Comparison of ENCODE assay signal across 8 cellular contexts in the genomic region with DNA sequence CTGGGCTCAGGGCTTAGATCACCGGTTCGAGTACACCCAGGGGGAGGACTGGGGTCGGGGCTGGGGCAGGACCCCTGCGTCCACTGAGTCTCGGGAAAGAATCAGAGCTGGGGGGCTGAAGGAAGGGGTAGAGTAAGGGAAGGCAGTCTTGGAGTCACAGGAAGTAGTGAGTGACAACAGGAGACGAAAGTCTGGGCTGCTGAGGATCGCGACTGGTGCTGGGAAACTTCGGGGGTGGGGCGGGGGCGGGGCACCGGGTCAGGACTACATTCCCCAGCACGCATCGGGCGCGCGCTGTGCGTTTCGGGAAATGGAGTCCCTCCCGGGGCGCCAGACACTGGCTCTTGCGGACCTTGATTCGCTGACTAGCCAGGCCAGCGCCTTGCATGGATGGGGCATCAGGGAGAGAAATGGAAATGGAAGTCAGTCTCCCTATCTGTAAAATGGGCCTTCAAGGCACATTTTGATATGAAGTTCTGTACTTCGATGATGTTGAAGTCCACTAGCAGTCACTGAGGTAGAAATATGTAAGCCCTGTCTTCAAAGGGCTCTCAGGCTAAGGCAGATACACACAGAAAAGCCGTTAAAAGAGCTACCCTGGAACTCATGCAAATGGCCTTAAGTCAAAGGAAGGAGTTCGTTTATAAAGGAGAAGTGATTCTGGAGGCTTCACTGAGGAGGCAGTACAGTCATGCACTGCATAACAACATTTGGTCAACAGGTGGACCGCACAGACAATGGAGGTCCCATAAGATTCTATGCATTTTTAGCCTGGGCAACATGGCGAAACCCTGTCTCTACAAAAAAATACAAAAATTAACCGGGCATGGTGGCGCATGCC. TPM values are rescaled to one million over a fixed set of nuclear protein-coding genes. Genes with fewer than 3 reads are reported as not detected.
DNase-seq lines count a peak whose midpoint lies in the region; ATAC-seq and TF ChIP-seq lines count a peak whose summit lies in the region.

No MANE protein-coding gene starts in this region.

- CTCF ChIA-PET in CD4-positive, alpha-beta T cell (lab: Charles Lee) = interaction anchor here (0.7 to 2.4 kb wide), 6 partner anchors 45 to 418 kb away, joined by 3 to 14 read pairs (median 4); no protein-coding TSS in a partner anchor
- CTCF ChIA-PET in HCT116 (lab: Charles Lee) = interaction anchor here (1.0 to 1.5 kb wide), 2 partner anchors 53 to 83 kb away, joined by 3 to 5 read pairs; no protein-coding TSS in a partner anchor
- CTCF ChIA-PET in activated CD8-positive, alpha-beta T cell treated with anti-CD3 and anti-CD28 coated beads for 36 hours (lab: Charles Lee) = interaction anchor here (0.7 to 2.3 kb wide), 2 partner anchors 52 to 53 kb away, joined by 3 to 9 read pairs; no protein-coding TSS in a partner anchor

- peak overlapping the region; percentile 77 for H3K9ac ChIP-seq in HCT116 (ENCODE audit: low read length)
- peak overlapping the region; percentile 71 to 77 for H3K9ac ChIP-seq in duodenal mucosa (ENCODE audit: low read depth in 1 of 2, low read length in 2 of 2)

- ATAC-seq in CD4-positive, alpha-beta T cell (ENCODE audit: poor library complexity) = peak; percentile 68
- peak; percentile 59 for ATAC-seq in HCT116
- ATAC-seq in activated CD8-positive, alpha-beta T cell treated with anti-CD3 and anti-CD28 coated beads for 36 hours = peak; percentile 63

- peaks cover 0 to 3% of the 10 kb centered on the region in 2 experiments; a peak in 1 of 4 replicates for H3K36me3 ChIP-seq in HCT116 (ENCODE audit: control insufficient read depth in 1 of 2, insufficient read depth in 2 of 2, low read length in 2 of 2)
- H3K36me3 ChIP-seq in duodenal mucosa (ENCODE audit: control insufficient read depth in 1 of 2, insufficient read depth in 2 of 2, low read length in 2 of 2) = peaks cover 0 to 2% of the 10 kb centered on the region in 2 donors

- peak overlapping the region; percentile 61 for H3K27ac ChIP-seq in CD4-positive, alpha-beta T cell (ENCODE audit: low read depth, low read length)
- H3K27ac ChIP-seq in HCT116 (ENCODE audit: low read depth, low read length) (peak overlapping the region; percentile 98), duodenal mucosa (ENCODE audit: low read depth, low read length) (peak overlapping the region; percentile 92)

- peak overlapping the region; percentile 68 for H2AFZ ChIP-seq in HCT116 (ENCODE audit: low read depth, low read length, poor library complexity, severe bottlenecking)

- no peaks in the 10 kb centered on the region for H3K27me3 Mint-ChIP-seq in CD4-positive, alpha-beta T cell
- H3K27me3 Mint-ChIP-seq in activated CD8-positive, alpha-beta T cell treated with anti-CD3 and anti-CD28 coated beads for 36 hours = no peaks in the 10 kb centered on the region

- H3K4me3 Mint-ChIP-seq in CD4-positive, alpha-beta T cell = peak overlapping the region; percentile 84
- H3K4me3 Mint-ChIP-seq in activated CD8-positive, alpha-beta T cell treated with anti-CD3 and anti-CD28 coated beads for 36 hours = peak overlapping the region; percentile 66

- H3K4me3 ChIP-seq in HCT116 (replicated peaks in 1 of 2; ENCODE audit: low read depth in 1 of 2, low read length in 2 of 2) = peak overlapping the region; percentile 60 to 79
- H3K4me3 ChIP-seq in duodenal mucosa (ENCODE audit: low read depth in 1 of 2, low read length in 2 of 2) = peak overlapping the region; percentile 60 to 70
- peak overlapping the region; percentile 36 for H3K4me3 ChIP-seq in lower leg skin (ENCODE audit: low read depth, poor library complexity, severe bottlenecking)

- no peaks in the 10 kb centered on the region for H3K27me3 ChIP-seq in CD4-positive, alpha-beta T cell (ENCODE audit: control insufficient read depth, insufficient read depth, low read length)
- H3K27me3 ChIP-seq in HCT116 (ENCODE audit: insufficient read depth, low read length) (no peaks in the 10 kb centered on the region), duodenal mucosa (ENCODE audit: control insufficient read depth in 1 of 2, insufficient read depth in 2 of 2, low read length in 2 of 2) (no peaks in the 10 kb centered on the region)

- no peaks in the 10 kb centered on the region for H3K9me2 ChIP-seq in HCT116 (ENCODE audit: insufficient read depth)

- H3K27ac Mint-ChIP-seq in CD4-positive, alpha-beta T cell = peak overlapping the region; percentile 78
- H3K27ac Mint-ChIP-seq in activated CD8-positive, alpha-beta T cell treated with anti-CD3 and anti-CD28 coated beads for 36 hours = peak overlapping the region; percentile 90

- H3K4me1 ChIP-seq in HCT116 (ENCODE audit: control insufficient read depth in 1 of 2, insufficient read depth in 2 of 2, low read length in 2 of 2) = peaks cover 25 to 61% of the 10 kb centered on the region in 2 experiments
- peaks cover 31 to 54% of the 10 kb centered on the region in 2 donors for H3K4me1 ChIP-seq in duodenal mucosa (ENCODE audit: control insufficient read depth in 1 of 2, insufficient read depth in 2 of 2, low read length in 2 of 2)

- peak; percentile 60 to 79 (median 72) for DNase-seq in CD4-positive, alpha-beta T cell
- DNase-seq in HCT116 (ENCODE audit: low read depth, low spot score) = peak; percentile 86
- peak; percentile 86 for DNase-seq in NCI-H460 (ENCODE audit: extremely low read depth, low read depth)
- peak; percentile 88 for DNase-seq in activated CD8-positive, alpha-beta T cell treated with anti-CD3 and anti-CD28 coated beads for 36 hours
- DNase-seq in lower leg skin (ENCODE audit: low spot score in 2 of 2) = peak; percentile 86 to 97
- DNase-seq in stimulated activated CD4-positive, alpha-beta T cell treated with anti-CD3 and anti-CD28 coated beads, Interleukin-4, amount 100 ng/mL, for 24 hours = peak; percentile 84
- DNase-seq in OCI-M2 (lab: John Stamatoyannopoulos, UW; ENCODE audit: unreplicated experiment) = no peak

- RAD21 ChIA-PET in HCT116 (lab: Charles Lee; ENCODE audit: low non-redundant PET in 1 of 2, low total read pairs in 2 of 2, uncharacterized antibody in 2 of 2, unreplicated experiment in 2 of 2) = no interaction called here

- peaks cover 4% of the 10 kb centered on the region for H3K36me3 Mint-ChIP-seq in CD4-positive, alpha-beta T cell (ENCODE audit: low read depth)
- H3K36me3 Mint-ChIP-seq in activated CD8-positive, alpha-beta T cell treated with anti-CD3 and anti-CD28 coated beads for 36 hours (ENCODE audit: low read depth) = no peaks in the 10 kb centered on the region

- no peak for TF ChIP-seq RAD21 in HCT116 (IDR thresholded peaks at IDR 0.05; ENCODE audit: low read depth)

- H3K9me3 ChIP-seq in CD4-positive, alpha-beta T cell (ENCODE audit: control insufficient read depth, low read length) = no peaks in the 10 kb centered on the region
- no peaks in the 10 kb centered on the region for H3K9me3 ChIP-seq in HCT116 (ENCODE audit: control insufficient read depth in 1 of 2, insufficient read depth in 1 of 2, low read depth in 1 of 2, low read length in 2 of 2)
- H3K9me3 ChIP-seq in duodenal mucosa (ENCODE audit: control insufficient read depth in 1 of 2, low read length in 2 of 2) = no peaks in the 10 kb centered on the region

- peaks cover 52% of the 10 kb centered on the region for H3K4me1 Mint-ChIP-seq in CD4-positive, alpha-beta T cell (ENCODE audit: low read depth)
- H3K4me1 Mint-ChIP-seq in activated CD8-positive, alpha-beta T cell treated with anti-CD3 and anti-CD28 coated beads for 36 hours (ENCODE audit: low read depth) = peaks cover 41% of the 10 kb centered on the region

- no peak for TF ChIP-seq CTCF in CD4-positive, alpha-beta T cell (IDR thresholded peaks at IDR 0.05)
- no peak for TF ChIP-seq CTCF in HCT116 (IDR thresholded peaks at IDR 0.05 in 2 of 3, conservative IDR thresholded peaks at IDR 0.05 in 1 of 3; ENCODE audit: borderline replicate concordance in 1 of 3, insufficient read depth in 1 of 3, low read depth in 2 of 3, low read length in 2 of 3)
- TF ChIP-seq CTCF in activated CD8-positive, alpha-beta T cell treated with anti-CD3 and anti-CD28 coated beads for 36 hours (IDR thresholded peaks at IDR 0.05) = no peak
- TF ChIP-seq CTCF in lower leg skin (IDR thresholded peaks at IDR 0.05) = no peak

- no TSS peak for BruUV-seq in HCT116 (replicated peaks; lab: Mats Ljungman, UMichigan)

- POLR2A ChIA-PET in CD4-positive, alpha-beta T cell (lab: Charles Lee) = interaction anchor here (0.5 to 2.3 kb wide), 5 partner anchors 22 to 204 kb away, joined by 3 to 11 read pairs (median 3); a partner anchor contains a TSS
- POLR2A ChIA-PET in HCT116 (lab: Charles Lee) = interaction anchor here (1.0 to 1.7 kb wide), 3 partner anchors 8 to 92 kb away, joined by 3 to 6 read pairs (median 4); a partner anchor contains a TSS
- POLR2A ChIA-PET in activated CD8-positive, alpha-beta T cell treated with anti-CD3 and anti-CD28 coated beads for 36 hours (lab: Charles Lee) = interaction anchor here (0.6 to 8.1 kb wide), 6 partner anchors 15 to 325 kb away, joined by 3 to 64 read pairs (median 3); no protein-coding TSS in a partner anchor

- H3K9me3 Mint-ChIP-seq in CD4-positive, alpha-beta T cell = no peaks in the 10 kb centered on the region
- no peaks in the 10 kb centered on the region for H3K9me3 Mint-ChIP-seq in activated CD8-positive, alpha-beta T cell treated with anti-CD3 and anti-CD28 coated beads for 36 hours

- intact Hi-C loops in CD4-positive, alpha-beta T cell (cut with DNase I, micrococcal nuclease) = loop anchor here (1.0 to 2.0 kb wide), 2 partner anchors 25 to 26 kb away; a partner anchor contains a TSS
- intact Hi-C loops in HCT116 (cut with micrococcal nuclease) (loop anchor here (2.0 kb wide), 1 partner anchor 26 kb away; a partner anchor contains a TSS), lower leg skin (cut with DNase I; ENCODE audit: low total_unique reads) (no loop called here)
- intact Hi-C loops in activated CD8-positive, alpha-beta T cell treated with anti-CD3 and anti-CD28 coated beads for 36 hours (cut with micrococcal nuclease) = loop anchor here (10.0 kb wide), 1 partner anchor 242 kb away; a partner anchor contains a TSS

- H4K20me1 ChIP-seq in HCT116 (ENCODE audit: insufficient read depth) = no peaks in the 10 kb centered on the region

- 15 to 16% methylated on average over 31 of the region's 31 CpGs for WGBS in lower leg skin, 2 donors

- peaks cover 15% of the 10 kb centered on the region for H3K79me2 ChIP-seq in HCT116 (ENCODE audit: insufficient read depth, low read length)

- H3K4me2 ChIP-seq in HCT116 (ENCODE audit: low read length) = peak overlapping the region; percentile 100

- TF ChIP-seq POLR2A in HCT116 (IDR thresholded peaks at IDR 0.05; ENCODE audit: borderline replicate concordance, extremely low read depth, insufficient read depth, insufficient read length) = no peak
- no peak for TF ChIP-seq POLR2A in lower leg skin (IDR thresholded peaks at IDR 0.05)

RNA-seq across cellular contexts. Expression of a gene that starts 0.7 kb away (rescaled TPM):
- under 1 TPM in 1 of 2 experiments, not detected in 1; 0.20 TPM for total RNA-seq in CD4-positive, alpha-beta T cell
- total RNA-seq in HCT116 (2021; ENCODE audit: unreplicated experiment) = 1.4 TPM
- 2.2 and 3.3 TPM in 2 replicates for polyA plus RNA-seq in HCT116 (2012)
- 0.59 and 0.92 TPM in 2 replicates for total RNA-seq in NCI-H460 (2014; rRNA removed; shearing (Covaris generic))
- 0.32 and 0.65 TPM in 2 replicates for polyA plus RNA-seq in NCI-H460 (2014; cell fraction: nucleus; rRNA removed)
- total RNA-seq in activated CD8-positive, alpha-beta T cell treated with anti-CD3 and anti-CD28 coated beads for 36 hours = under 1 TPM; 0.31 to 0.32 TPM
- total RNA-seq in lower leg skin = 1 to 10 TPM in 2 of 4 donors, under 1 TPM in 1, not detected in 1; 0.80 to 3.0 (median 2.5) TPM

RNA-seq across cellular contexts. Expression of a gene that starts 3.2 kb away (rescaled TPM):
- 10 to 100 TPM; 17.8 to 19.1 TPM for total RNA-seq in CD4-positive, alpha-beta T cell
- total RNA-seq in HCT116 (2021; ENCODE audit: unreplicated experiment) (44.9 TPM), lower leg skin (10 to 100 TPM; 43.1 to 79.1 (median 63.0) TPM)
- 24.2 and 30.9 TPM in 2 replicates for polyA plus RNA-seq in HCT116 (2012)
- 34.1 and 45.1 TPM in 2 replicates for total RNA-seq in NCI-H460 (2014; rRNA removed; shearing (Covaris generic))
- 34.0 and 68.2 TPM in 2 replicates for polyA plus RNA-seq in NCI-H460 (2014; cell fraction: nucleus; rRNA removed)
- 10 to 100 TPM; 21.8 to 23.6 TPM for total RNA-seq in activated CD8-positive, alpha-beta T cell treated with anti-CD3 and anti-CD28 coated beads for 36 hours

RNA-seq across cellular contexts. Expression of a gene that starts 26.3 kb away (rescaled TPM):
- 1 to 10 TPM; 7.5 to 8.9 TPM for total RNA-seq in CD4-positive, alpha-beta T cell
- 45.2 TPM for total RNA-seq in HCT116 (2021; ENCODE audit: unreplicated experiment)
- polyA plus RNA-seq in HCT116 (2012) = 25.3 and 26.6 TPM in 2 replicates
- total RNA-seq in NCI-H460 (2014; rRNA removed; shearing (Covaris generic)) = 12.3 and 14.2 TPM in 2 replicates
- polyA plus RNA-seq in NCI-H460 (2014; cell fraction: nucleus; rRNA removed) = 16.4 and 19.5 TPM in 2 replicates
- total RNA-seq in activated CD8-positive, alpha-beta T cell treated with anti-CD3 and anti-CD28 coated beads for 36 hours = 10 to 100 TPM; 21.1 to 22.0 TPM
- 10 to 100 TPM; 17.7 to 25.1 (median 22.1) TPM for total RNA-seq in lower leg skin

RNA-seq across cellular contexts. Expression of a gene that starts 51.8 kb away (rescaled TPM):
- 1 to 10 TPM; 3.0 to 4.5 TPM for total RNA-seq in CD4-positive, alpha-beta T cell
- 9.0 TPM for total RNA-seq in HCT116 (2021; ENCODE audit: unreplicated experiment)
- 8.1 and 8.7 TPM in 2 replicates for polyA plus RNA-seq in HCT116 (2012)
- total RNA-seq in NCI-H460 (2014; rRNA removed; shearing (Covaris generic)) = 20.1 and 21.9 TPM in 2 replicates
- 12.5 and 13.1 TPM in 2 replicates for polyA plus RNA-seq in NCI-H460 (2014; cell fraction: nucleus; rRNA removed)
- total RNA-seq in activated CD8-positive, alpha-beta T cell treated with anti-CD3 and anti-CD28 coated beads for 36 hours = 10 to 100 TPM in 1 of 2 experiments, 1 to 10 TPM in 1; 7.6 to 10.9 TPM
- total RNA-seq in lower leg skin = 10 to 100 TPM; 22.9 to 37.7 (median 34.6) TPM
